In genomic region chr6:155889405-155889804, GRCh38 we compare ENCODE assay signal across 19 cellular contexts.
DNase-seq lines count a peak whose midpoint lies in the region; ATAC-seq and TF ChIP-seq lines count a peak whose summit lies in the region.
"Had no signal": no experiment of that assay in that cellular context is flagged by ENCODE, and none has a peak within 500 bp of the region (broad histone marks: within the 10 kb centered on the region; RNA-seq: fewer than 3 reads in every experiment).

No MANE protein-coding gene starts in this region.

- H3K4me1 Mint-ChIP-seq in WTC11 (peaks cover 49% of the 10 kb centered on the region), nephron (peaks cover 4% of the 10 kb centered on the region)
- H3K4me1 Mint-ChIP-seq: CD14-positive monocyte; CD8-positive, alpha-beta memory T cell had no signal

- in situ Hi-C loops in transverse colon (cut with MboI; ENCODE audit: low pct_ligation_motif_present in 1 of 4, low pct_unique_long_range_greater_than_20kb in 1 of 4, low sequenced_read_pairs in 3 of 4), result no loop called here

- ATAC-seq in WTC11, result peak; percentile 35
- no peak for ATAC-seq in GM19455 (IDR thresholded peaks at IDR 0.05; ENCODE audit: unreplicated experiment)
- ATAC-seq in GM21390 (IDR thresholded peaks at IDR 0.05; ENCODE audit: unreplicated experiment), result no peak
- ATAC-seq in GM18870 (IDR thresholded peaks at IDR 0.05; ENCODE audit: unreplicated experiment), result no peak
- no peak for ATAC-seq in HG02852 (IDR thresholded peaks at IDR 0.05; ENCODE audit: unreplicated experiment)
- ATAC-seq: A549 had no signal

- no peak overlapping the region for H3K27ac ChIP-seq in transverse colon
- H3K27ac ChIP-seq: A549 had no signal

- TF ChIP-seq POLR2A in transverse colon (IDR thresholded peaks at IDR 0.05), result no peak

- H3K36me3 Mint-ChIP-seq in WTC11 (no peaks in the 10 kb centered on the region), nephron (ENCODE audit: low read depth) (no peaks in the 10 kb centered on the region)
- H3K36me3 Mint-ChIP-seq: CD14-positive monocyte; CD8-positive, alpha-beta memory T cell had no signal

- no peaks in the 10 kb centered on the region for H3K27me3 ChIP-seq in transverse colon
- H3K27me3 ChIP-seq: BE2C had no signal

- no peaks in the 10 kb centered on the region for H3K9me3 ChIP-seq in transverse colon
- H3K9me3 ChIP-seq: A549, BE2C, Caco-2 had no signal

- H3K9me3 Mint-ChIP-seq in WTC11, result no peaks in the 10 kb centered on the region
- H3K9me3 Mint-ChIP-seq in nephron, result no peaks in the 10 kb centered on the region
- H3K9me3 Mint-ChIP-seq: HFFc6 had no signal

- no peak overlapping the region for H3K4me3 ChIP-seq in transverse colon
- H3K4me3 ChIP-seq: A549 had no signal

- no peaks in the 10 kb centered on the region for H3K36me3 ChIP-seq in transverse colon
- H3K36me3 ChIP-seq: BE2C had no signal

- intact Hi-C loops in transverse colon (cut with DNase I; ENCODE audit: low total_unique reads), result no loop called here

- H3K4me1 ChIP-seq in transverse colon, result no peaks in the 10 kb centered on the region
- H3K4me1 ChIP-seq: A549, Caco-2 had no signal

- TF ChIP-seq EP300 in transverse colon (IDR thresholded peaks at IDR 0.05; ENCODE audit: low read depth), result no peak

- CTCF ChIA-PET in WTC11 (lab: Charles Lee), result no interaction called here

- H3K27me3 Mint-ChIP-seq in WTC11 (ENCODE audit: low read depth), result no peaks in the 10 kb centered on the region
- no peaks in the 10 kb centered on the region for H3K27me3 Mint-ChIP-seq in nephron (ENCODE audit: low read depth)
- H3K27me3 Mint-ChIP-seq: CD8-positive, alpha-beta memory T cell had no signal

- DNase-seq in WTC11 (ENCODE audit: low spot score), result peak; percentile 36
- peak; percentile 35 for DNase-seq in iPS-NIHi11 (ENCODE audit: low spot score)
- peak; percentile 11 for DNase-seq in transverse colon
- DNase-seq: BE2C; Caco-2; CD8-positive, alpha-beta memory T cell; DND-41; GF-D8; HCEC 1CT; HFFc6; IMR-90; KBM-7 had no signal

- TF ChIP-seq CTCF in WTC11 (IDR thresholded peaks at IDR 0.05) (no peak), nephron (IDR thresholded peaks at IDR 0.05; ENCODE audit: unreplicated experiment in 3 of 3) (no peak), transverse colon (IDR thresholded peaks at IDR 0.05) (no peak)

- H3K4me3 Mint-ChIP-seq in WTC11 (no peak overlapping the region), nephron (no peak overlapping the region)
- H3K4me3 Mint-ChIP-seq: CD14-positive monocyte; CD8-positive, alpha-beta memory T cell; HFFc6 had no signal

- POLR2A ChIA-PET in WTC11 (lab: Charles Lee), result no interaction called here

- H3K27ac Mint-ChIP-seq in WTC11 (no peak overlapping the region), nephron (peak overlapping the region; percentile 58 to 76 (median 64))
- H3K27ac Mint-ChIP-seq: CD14-positive monocyte; CD8-positive, alpha-beta memory T cell; HFFc6 had no signal

- WGBS in transverse colon (ENCODE audit: low coverage in 1 of 2), 2 donors, result 44 to 54% methylated on average over 3 of the region's 3 CpGs

TF ChIP-seq in WTC11, 78 proteins besides CTCF, POLR2A, EP300 and RAD21:
- no peak for TF ChIP-seq CDX4 (CRISPR knock-in tag; IDR thresholded peaks at IDR 0.05; ENCODE audit: borderline replicate concordance)
- no peak for TF ChIP-seq ATF6 (CRISPR knock-in tag; IDR thresholded peaks at IDR 0.05)
